ENCODE assay signal across 14 cellular contexts in the genomic region with DNA sequence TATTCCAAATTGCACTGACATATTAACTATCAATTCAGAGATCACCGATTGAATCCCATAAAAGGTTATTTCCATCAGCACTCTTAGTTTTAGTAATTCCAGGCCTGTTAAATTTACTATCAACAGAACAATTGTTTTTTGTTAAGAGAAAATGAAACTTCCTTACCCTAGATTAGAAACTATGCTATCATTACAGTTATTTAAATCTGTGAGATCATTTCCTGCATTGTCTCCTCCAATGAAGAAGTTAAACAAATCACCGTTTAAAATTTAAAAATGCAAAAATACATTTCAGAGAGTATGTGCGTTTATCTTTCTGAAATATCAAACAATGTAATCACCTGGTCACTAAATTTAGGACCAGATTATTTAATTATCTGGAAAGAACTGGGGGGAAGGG. TPM values are rescaled to one million over a fixed set of nuclear protein-coding genes. Genes with fewer than 3 reads are reported as not detected.
DNase-seq lines count a peak whose midpoint lies in the region; ATAC-seq and TF ChIP-seq lines count a peak whose summit lies in the region.
"Had no signal": no experiment of that assay in that cellular context is flagged by ENCODE, and none has a peak within 500 bp of the region (broad histone marks: within the 10 kb centered on the region; RNA-seq: fewer than 3 reads in every experiment).

No MANE protein-coding gene starts in this region.

- H3K4me2 ChIP-seq in PC-3 (ENCODE audit: low read length) = no peak overlapping the region

- H3K27me3 ChIP-seq in PC-3 (ENCODE audit: low read length) (no peaks in the 10 kb centered on the region), brain microvascular endothelial cell (replicated peaks) (no peaks in the 10 kb centered on the region), gastrocnemius medialis (no peaks in the 10 kb centered on the region)

- no peak overlapping the region for H2AFZ ChIP-seq in PC-3 (ENCODE audit: low read length)

- H3F3A ChIP-seq in PC-3 (ENCODE audit: low read length, unreplicated experiment) = no peaks in the 10 kb centered on the region

- H3K36me3 ChIP-seq in PC-3 (ENCODE audit: low read depth, low read length) (no peaks in the 10 kb centered on the region), brain microvascular endothelial cell (replicated peaks) (no peaks in the 10 kb centered on the region), gastrocnemius medialis (no peaks in the 10 kb centered on the region)

- no peaks in the 10 kb centered on the region for H4K20me1 ChIP-seq in PC-3 (ENCODE audit: low read length)

- in situ Hi-C loops in brain microvascular endothelial cell (cut with HindIII; ENCODE audit: low pct_ligation_motif_present, low sequenced_read_pairs) (no loop called here), gastrocnemius medialis (cut with MboI; ENCODE audit: low sequenced_read_pairs in 4 of 4) (no loop called here)

- POLR2A ChIA-PET in PC-3 (lab: Charles Lee; ENCODE audit: unreplicated experiment) = no interaction called here

- H3K4me1 ChIP-seq in PC-3 (ENCODE audit: insufficient read depth, low read length) (peaks cover 59% of the 10 kb centered on the region), gastrocnemius medialis (peaks cover 67% of the 10 kb centered on the region in 2 donors)

- CTCF ChIA-PET in PC-3 (lab: Charles Lee) = no interaction called here

- intact Hi-C loops in PC-3 (cut with micrococcal nuclease) (loop anchor here (5.0 to 10.0 kb wide), 2 partner anchors 55 to 193 kb away; no protein-coding TSS in a partner anchor), gastrocnemius medialis (cut with DNase I; ENCODE audit: low total_unique reads) (loop anchor here (5.0 to 10.0 kb wide), 2 partner anchors 40 to 193 kb away; no protein-coding TSS in a partner anchor)

- peaks cover 46% of the 10 kb centered on the region for H3K79me2 ChIP-seq in PC-3 (ENCODE audit: low read length)

- peaks cover 12% of the 10 kb centered on the region for H3K9me3 Mint-ChIP-seq in activated naive CD4-positive, alpha-beta T cell treated with anti-CD3 and anti-CD28 coated beads, Interleukin-2, amount 50 U/mL, for 24 hours

- H3K4me1 Mint-ChIP-seq in activated naive CD4-positive, alpha-beta T cell treated with anti-CD3 and anti-CD28 coated beads, Interleukin-2, amount 50 U/mL, for 24 hours = peaks cover 92% of the 10 kb centered on the region

- ATAC-seq in PC-3 = no peak
- no peak for ATAC-seq in gastrocnemius medialis
- no peak for ATAC-seq in GM19351 (IDR thresholded peaks at IDR 0.05; ENCODE audit: unreplicated experiment)
- no peak for ATAC-seq in GM18861 (IDR thresholded peaks at IDR 0.05; ENCODE audit: unreplicated experiment)
- no peak for ATAC-seq in GM18502 (IDR thresholded peaks at IDR 0.05; ENCODE audit: poor library complexity, unreplicated experiment)

- H3K9me3 ChIP-seq in PC-3 (ENCODE audit: low read length) = no peaks in the 10 kb centered on the region
- H3K9me3 ChIP-seq in gastrocnemius medialis = no peaks in the 10 kb centered on the region

- TF ChIP-seq POLR2A in gastrocnemius medialis (IDR thresholded peaks at IDR 0.05) = no peak

- H3K9ac ChIP-seq in PC-3 (ENCODE audit: low read length) = no peak overlapping the region

- no TSS peak for BruUV-seq in PC-3 (replicated peaks; lab: Mats Ljungman, UMichigan)

- no peaks in the 10 kb centered on the region for H3K27me3 Mint-ChIP-seq in activated naive CD4-positive, alpha-beta T cell treated with anti-CD3 and anti-CD28 coated beads, Interleukin-2, amount 50 U/mL, for 24 hours

- H3K36me3 Mint-ChIP-seq in activated naive CD4-positive, alpha-beta T cell treated with anti-CD3 and anti-CD28 coated beads, Interleukin-2, amount 50 U/mL, for 24 hours = peaks cover 19% of the 10 kb centered on the region

- H3K27ac ChIP-seq in PC-3 (ENCODE audit: low read length) (peak overlapping the region; percentile 96), brain microvascular endothelial cell (peak overlapping the region; percentile 92), gastrocnemius medialis (peak overlapping the region; percentile 81 to 93 (median 84))
- H3K27ac ChIP-seq: coronary artery had no signal

- H3K4me3 Mint-ChIP-seq in activated naive CD4-positive, alpha-beta T cell treated with anti-CD3 and anti-CD28 coated beads, Interleukin-2, amount 50 U/mL, for 24 hours = peak overlapping the region; percentile 81

- H3K4me3 ChIP-seq in PC-3 (ENCODE audit: low read length) = no peak overlapping the region
- no peak overlapping the region for H3K4me3 ChIP-seq in brain microvascular endothelial cell (ENCODE audit: low read depth, low read length)
- H3K4me3 ChIP-seq in gastrocnemius medialis = no peak overlapping the region
- H3K4me3 ChIP-seq: coronary artery, skin epidermis had no signal

- H3K27ac Mint-ChIP-seq in activated naive CD4-positive, alpha-beta T cell treated with anti-CD3 and anti-CD28 coated beads, Interleukin-2, amount 50 U/mL, for 24 hours = peak overlapping the region; percentile 97

- no peak for DNase-seq in activated naive CD4-positive, alpha-beta T cell treated with anti-CD3 and anti-CD28 coated beads, Interleukin-2, amount 50 U/mL, for 16 hours
- DNase-seq in PC-3 (no peak), brain microvascular endothelial cell (no peak), gastrocnemius medialis (no peak)
- DNase-seq: aorta, DMS 273 treated with DMSO at 0.1 percent for 48 hours, erythroblast, NCI-H2081 treated with DMSO at 0.1 percent for 48 hours had no signal

- TF ChIP-seq CTCF in PC-3 (conservative IDR thresholded peaks at IDR 0.05; ENCODE audit: low read depth, low read length) (no peak), brain microvascular endothelial cell (IDR thresholded peaks at IDR 0.05; ENCODE audit: low read depth, low read length, missing control alignments) (no peak), gastrocnemius medialis (IDR thresholded peaks at IDR 0.05 in 4 of 5, conservative IDR thresholded peaks at IDR 0.05 in 1 of 5) (no peak)

- H3K9me2 ChIP-seq in PC-3 (replicated peaks; ENCODE audit: low read length) = no peaks in the 10 kb centered on the region

RNA-seq across cellular contexts. Expression of a gene that starts 57.4 kb away (rescaled TPM):
- total RNA-seq in PC-3 (2014; rRNA removed) = 9.1 and 11.9 TPM in 2 replicates
- total RNA-seq in gastrocnemius medialis = 10 to 100 TPM; 15.9 to 29.4 (median 25.3) TPM
